7 cellular contexts compared by ENCODE assay signal in genomic region chr9:129886226-129887174, GRCh38. TPM values are rescaled to one million over a fixed set of nuclear protein-coding genes. Genes with fewer than 3 reads are reported as not detected.
A peak's percentile ranks its signal among the peaks of the same experiment; 100 is the strongest.
DNase-seq lines count a peak whose midpoint lies in the region; ATAC-seq and TF ChIP-seq lines count a peak whose summit lies in the region.

No MANE protein-coding gene starts in this region.

- ATAC-seq in activated CD8-positive, alpha-beta T cell treated with anti-CD3 and anti-CD28 coated beads, Interleukin-2, amount 10 ng/mL, durations not matched to agents 7 days and 5 days = no peak
- ATAC-seq in foreskin keratinocyte = no peak

- POLR2A ChIA-PET in activated CD8-positive, alpha-beta T cell treated with anti-CD3 and anti-CD28 coated beads, Interleukin-2, amount 10 ng/mL, durations not matched to agents 7 days and 5 days (lab: Charles Lee) = interaction anchor here (0.7 to 9.5 kb wide), 22 partner anchors 8 to 167 kb away, joined by 3 to 138 read pairs (median 6); partner anchors contain the start of genes C9orf78, FNBP1, GPR107 and USP20

- H3K27ac Mint-ChIP-seq in activated CD8-positive, alpha-beta T cell treated with anti-CD3 and anti-CD28 coated beads, Interleukin-2, amount 10 ng/mL, durations not matched to agents 7 days and 5 days = peak overlapping the region; percentile 99

- H3K4me1 Mint-ChIP-seq in activated CD8-positive, alpha-beta T cell treated with anti-CD3 and anti-CD28 coated beads, Interleukin-2, amount 10 ng/mL, durations not matched to agents 7 days and 5 days (ENCODE audit: low read depth) = peaks cover 72% of the 10 kb centered on the region

- no peaks in the 10 kb centered on the region for H3F3A ChIP-seq in smooth muscle cell (ENCODE audit: low read depth)

- CTCF ChIA-PET in activated CD8-positive, alpha-beta T cell treated with anti-CD3 and anti-CD28 coated beads, Interleukin-2, amount 10 ng/mL, durations not matched to agents 7 days and 5 days (lab: Charles Lee) = interaction anchor here (0.7 to 4.7 kb wide), 24 partner anchors 8 to 217 kb away, joined by 3 to 43 read pairs (median 4); partner anchors contain the start of genes FNBP1 and GPR107

- TF ChIP-seq POLR2A in esophagus squamous epithelium (IDR thresholded peaks at IDR 0.05) = no peak

- no peaks in the 10 kb centered on the region for H3K9me3 ChIP-seq in esophagus squamous epithelium
- no peaks in the 10 kb centered on the region for H3K9me3 ChIP-seq in smooth muscle cell (replicated peaks; ENCODE audit: low read depth)

- H3K9me3 Mint-ChIP-seq in activated CD8-positive, alpha-beta T cell treated with anti-CD3 and anti-CD28 coated beads, Interleukin-2, amount 10 ng/mL, durations not matched to agents 7 days and 5 days (ENCODE audit: insufficient read depth) = no peaks in the 10 kb centered on the region

- TF ChIP-seq CTCF in esophagus squamous epithelium (IDR thresholded peaks at IDR 0.05) (no peak), smooth muscle cell (IDR thresholded peaks at IDR 0.05; ENCODE audit: borderline replicate concordance, insufficient read depth, poor library complexity, severe bottlenecking) (no peak), foreskin keratinocyte (conservative IDR thresholded peaks at IDR 0.05) (no peak)

- H3K36me3 ChIP-seq in esophagus squamous epithelium = peaks cover 3 to 21% (median 8%) of the 10 kb centered on the region in 3 donors
- no peaks in the 10 kb centered on the region for H3K36me3 ChIP-seq in smooth muscle cell (ENCODE audit: low read depth)

- H3K79me2 ChIP-seq in smooth muscle cell (ENCODE audit: low read depth) = no peaks in the 10 kb centered on the region

- peak overlapping the region; percentile 13 for H3K9ac ChIP-seq in smooth muscle cell (ENCODE audit: low read depth)

- H3K36me3 Mint-ChIP-seq in activated CD8-positive, alpha-beta T cell treated with anti-CD3 and anti-CD28 coated beads, Interleukin-2, amount 10 ng/mL, durations not matched to agents 7 days and 5 days (ENCODE audit: low read depth) = peaks cover 75% of the 10 kb centered on the region

- peak overlapping the region; percentile 84 for H3K4me3 ChIP-seq in Jurkat, Clone E6-1 (ENCODE audit: low read length)
- peak overlapping the region; percentile 15 to 65 (median 50) for H3K4me3 ChIP-seq in esophagus squamous epithelium
- peak overlapping the region; percentile 38 for H3K4me3 ChIP-seq in smooth muscle cell

- H3K27ac ChIP-seq in esophagus squamous epithelium = peak overlapping the region; percentile 85 to 95 (median 95)
- H3K27ac ChIP-seq in smooth muscle cell (ENCODE audit: low read depth) = peak overlapping the region; percentile 73
- H3K27ac ChIP-seq in foreskin keratinocyte = no peak overlapping the region

- peaks cover 41 to 80% (median 43%) of the 10 kb centered on the region in 3 donors for H3K4me1 ChIP-seq in esophagus squamous epithelium
- peaks cover 23% of the 10 kb centered on the region for H3K4me1 ChIP-seq in smooth muscle cell (ENCODE audit: low read depth)
- H3K4me1 ChIP-seq in foreskin keratinocyte = no peaks in the 10 kb centered on the region

- no peak for DNase-seq in Jurkat, Clone E6-1 (ENCODE audit: low read depth, low spot score)
- DNase-seq in activated CD8-positive, alpha-beta T cell treated with anti-CD3 and anti-CD28 coated beads, Interleukin-2, amount 10 ng/mL, durations not matched to agents 7 days and 5 days = peak; percentile 75
- DNase-seq in esophagus squamous epithelium (lab: John Stamatoyannopoulos, UW) (no peak), smooth muscle cell (lab: John Stamatoyannopoulos, UW; ENCODE audit: unreplicated experiment) (no peak), NCI-H2196 treated with DMSO at 0.1 percent for 48 hours (lab: John Stamatoyannopoulos, UW; ENCODE audit: unreplicated experiment) (no peak), foreskin keratinocyte (no peak), NCI-H2081 (lab: John Stamatoyannopoulos, UW) (no peak)

- 23 to 36% methylated on average over 6 to 17 of the region's 20 CpGs for WGBS in esophagus squamous epithelium, 2 donors
- 68% methylated on average over 20 of the region's 20 CpGs for WGBS in smooth muscle cell (ENCODE audit: low lambda C conversion rate)

- H3K27me3 Mint-ChIP-seq in activated CD8-positive, alpha-beta T cell treated with anti-CD3 and anti-CD28 coated beads, Interleukin-2, amount 10 ng/mL, durations not matched to agents 7 days and 5 days (ENCODE audit: low read depth) = no peaks in the 10 kb centered on the region

- no peak overlapping the region for H2AFZ ChIP-seq in smooth muscle cell (ENCODE audit: low read depth)

- intact Hi-C loops in esophagus squamous epithelium (cut with DNase I) = loop anchor here (5.0 to 10.0 kb wide), 2 partner anchors 156 to 348 kb away; partner anchors contain the start of gene FNBP1

- H3K4me2 ChIP-seq in smooth muscle cell = peak overlapping the region; percentile 82

- H4K20me1 ChIP-seq in smooth muscle cell (ENCODE audit: low read depth) = no peaks in the 10 kb centered on the region

- peak overlapping the region; percentile 90 for H3K4me3 Mint-ChIP-seq in activated CD8-positive, alpha-beta T cell treated with anti-CD3 and anti-CD28 coated beads, Interleukin-2, amount 10 ng/mL, durations not matched to agents 7 days and 5 days

- H3K27me3 ChIP-seq in esophagus squamous epithelium (no peaks in the 10 kb centered on the region), smooth muscle cell (ENCODE audit: low read depth) (no peaks in the 10 kb centered on the region), foreskin keratinocyte (no peaks in the 10 kb centered on the region)

RNA-seq across cellular contexts. Expression of gene USP20, which starts 51.2 kb away (rescaled TPM):
- polyA plus RNA-seq in Jurkat, Clone E6-1 (2012; ENCODE audit: insufficient read depth, insufficient read length) = 46.8 TPM
- 10 to 100 TPM; 86.2 to 87.4 TPM for total RNA-seq in activated CD8-positive, alpha-beta T cell treated with anti-CD3 and anti-CD28 coated beads, Interleukin-2, amount 10 ng/mL, durations not matched to agents 7 days and 5 days
- total RNA-seq in esophagus squamous epithelium (10 to 100 TPM; 12.3 to 19.7 (median 13.6) TPM), smooth muscle cell (14.6 and 22.3 TPM in 2 replicates), foreskin keratinocyte (8.3 and 8.6 TPM in 2 replicates)
- polyA plus RNA-seq in smooth muscle cell (29.7 and 35.7 TPM in 2 replicates), foreskin keratinocyte (9.4 and 10.4 TPM in 2 replicates)

RNA-seq across cellular contexts. Expression of gene C9orf78, which starts 51.4 kb away (rescaled TPM):
- polyA plus RNA-seq in Jurkat, Clone E6-1 (2012; ENCODE audit: insufficient read depth, insufficient read length) = 225 TPM
- total RNA-seq in activated CD8-positive, alpha-beta T cell treated with anti-CD3 and anti-CD28 coated beads, Interleukin-2, amount 10 ng/mL, durations not matched to agents 7 days and 5 days = 10 to 100 TPM; 89.7 to 91.7 TPM
- total RNA-seq in esophagus squamous epithelium (10 to 100 TPM; 31.2 to 92.3 (median 51.5) TPM), smooth muscle cell (38.0 and 42.3 TPM in 2 replicates), foreskin keratinocyte (45.5 and 50.4 TPM in 2 replicates)
- polyA plus RNA-seq in smooth muscle cell (53.8 and 78.0 TPM in 2 replicates), foreskin keratinocyte (52.7 and 54.2 TPM in 2 replicates)
